25 cellular contexts compared by ENCODE assay signal in genomic region chr11:78295347-78295746, GRCh38.
DNase-seq lines count a peak whose midpoint lies in the region; FAIRE-seq and TF ChIP-seq lines count a peak whose summit lies in the region.
"Had no signal": no experiment of that assay in that cellular context is flagged by ENCODE, and none has a peak within 500 bp of the region (broad histone marks: within the 10 kb centered on the region; RNA-seq: fewer than 3 reads in every experiment).

No MANE protein-coding gene starts in this region.

- 0 out of 2 replicates have a peak, but pooled peaks cover 5% of the 10 kb centered on the region for H3K9me2 ChIP-seq in PC-9 (ENCODE audit: insufficient read depth)

- no peaks in the 10 kb centered on the region for H3K79me2 ChIP-seq in PC-9 (ENCODE audit: low read depth)
- peaks cover 2% of the 10 kb centered on the region for H3K79me2 ChIP-seq in parathyroid adenoma

- POLR2A ChIA-PET in PC-9 (lab: Charles Lee; ENCODE audit: unreplicated experiment) = no interaction called here

- no peak overlapping the region for H3K9ac ChIP-seq in parathyroid adenoma

- CTCF ChIA-PET in PC-9 (lab: Charles Lee) = no interaction called here

- H3K27me3 ChIP-seq in PC-9 (ENCODE audit: insufficient read depth, low read depth) (no peaks in the 10 kb centered on the region), parathyroid adenoma (ENCODE audit: control insufficient read depth, insufficient read depth, low read length) (no peaks in the 10 kb centered on the region)
- H3K27me3 ChIP-seq: transverse colon had no signal

- no peak for TF ChIP-seq POLR2A in H54 (IDR thresholded peaks at IDR 0.05; ENCODE audit: low read depth, low read length)

- TF ChIP-seq CTCF in PC-9 (conservative IDR thresholded peaks at IDR 0.05) = no peak
- no peak for TF ChIP-seq CTCF in parathyroid adenoma (IDR thresholded peaks at IDR 0.05)

- H3F3A ChIP-seq in PC-9 (ENCODE audit: insufficient read depth, low read depth) = peaks cover 6% of the 10 kb centered on the region

- peak overlapping the region; percentile 14 for H3K27ac ChIP-seq in PC-9
- H3K27ac ChIP-seq in parathyroid adenoma = peak overlapping the region; percentile 42
- H3K27ac ChIP-seq: HL-60, transverse colon had no signal

- H3K4me3 ChIP-seq in PC-9 (no peak overlapping the region), parathyroid adenoma (ENCODE audit: low read depth, low read length) (no peak overlapping the region)
- H3K4me3 ChIP-seq: transverse colon had no signal

- H3K4me1 ChIP-seq in PC-9 (replicated peaks; ENCODE audit: insufficient read depth) = peaks cover 16% of the 10 kb centered on the region
- peaks cover 9% of the 10 kb centered on the region for H3K4me1 ChIP-seq in parathyroid adenoma

- peak; percentile 62 for FAIRE-seq in H54 (lab: Jason Lieb, UNC)
- FAIRE-seq: frontal cortex, GM12892 had no signal

- intact Hi-C loops in PC-9 (cut with micrococcal nuclease; ENCODE audit: unreplicated experiment) = loop anchor here (10.0 kb wide), 1 partner anchor 119 kb away; the partner anchor contains the start of gene GAB2

- no peaks in the 10 kb centered on the region for H4K20me1 ChIP-seq in PC-9 (ENCODE audit: insufficient read depth)

- peaks cover 11% of the 10 kb centered on the region for H3K9me3 ChIP-seq in PC-9 (ENCODE audit: insufficient read depth, low read depth)
- H3K9me3 ChIP-seq in parathyroid adenoma (ENCODE audit: control insufficient read depth, low read length) = no peaks in the 10 kb centered on the region
- H3K9me3 ChIP-seq: transverse colon had no signal

- BruUV-seq in PC-9 (replicated peaks; lab: Mats Ljungman, UMichigan) = no TSS peak

- H3K4me2 ChIP-seq in PC-9 (peak overlapping the region; percentile 30), parathyroid adenoma (ENCODE audit: low read length) (no peak overlapping the region)

- DNase-seq in H54 (ENCODE audit: insufficient read length, low spot score) (no peak), PC-9 (peak; percentile 10 to 82), kidney glomerular epithelial cell (lab: John Stamatoyannopoulos, UW) (peak; percentile 12), iPS-NIHi7 (ENCODE audit: extremely low spot score) (no peak), medulla oblongata (ENCODE audit: extremely low spot score) (no peak)
- no peak for DNase-seq in stimulated activated CD4-positive, alpha-beta T cell treated with anti-CD3 and anti-CD28 coated beads, Interleukin-4, amount 100 ng/mL, for 4 hours
- DNase-seq: activated CD4-positive, alpha-beta T cell treated with anti-CD3 and anti-CD28 coated beads, Interleukin-2, amount 10 ng/mL, durations not matched to agents 7 days and 5 days; activated naive CD4-positive, alpha-beta T cell; activated T-cell treated with anti-CD3 and anti-CD28 coated beads, Interleukin-2, amount 50 U/mL, for 48 hours; dermis blood vessel endothelial cell; DMS153; H7; Karpas-422; left cardiac atrium; naive B cell; NCI-H1436 treated with DMSO at 0.1 percent for 48 hours; NCI-H446; NCI-H748 treated with DMSO at 0.1 percent for 48 hours; SIG-M5; stimulated activated CD4-positive, alpha-beta T cell treated with anti-CD3 and anti-CD28 coated beads, Interleukin-4, amount 100 ng/mL, for 24 hours; transverse colon had no signal

- H3K36me3 ChIP-seq in PC-9 (ENCODE audit: low read depth) = no peaks in the 10 kb centered on the region
- no peaks in the 10 kb centered on the region for H3K36me3 ChIP-seq in parathyroid adenoma (ENCODE audit: control insufficient read depth, insufficient read depth, low read length)
- H3K36me3 ChIP-seq: transverse colon had no signal

- H2AFZ ChIP-seq in PC-9 (no peak overlapping the region), parathyroid adenoma (no peak overlapping the region)

Comparison
In these comparisons a context has a peak if more than half of its experiments do, and no peak if none do; other contexts are left out.
1. DNase-seq: peak in PC-9 (2 of 2) and kidney glomerular epithelial cell (single experiment); none in H54 (single experiment), iPS-NIHi7 (single experiment), medulla oblongata (single experiment) and stimulated activated CD4-positive, alpha-beta T cell treated with anti-CD3 and anti-CD28 coated beads, Interleukin-4, amount 100 ng/mL, for 4 hours (0 of 2).